Comparison of ENCODE assay signal across 8 cellular contexts in the genomic region with DNA sequence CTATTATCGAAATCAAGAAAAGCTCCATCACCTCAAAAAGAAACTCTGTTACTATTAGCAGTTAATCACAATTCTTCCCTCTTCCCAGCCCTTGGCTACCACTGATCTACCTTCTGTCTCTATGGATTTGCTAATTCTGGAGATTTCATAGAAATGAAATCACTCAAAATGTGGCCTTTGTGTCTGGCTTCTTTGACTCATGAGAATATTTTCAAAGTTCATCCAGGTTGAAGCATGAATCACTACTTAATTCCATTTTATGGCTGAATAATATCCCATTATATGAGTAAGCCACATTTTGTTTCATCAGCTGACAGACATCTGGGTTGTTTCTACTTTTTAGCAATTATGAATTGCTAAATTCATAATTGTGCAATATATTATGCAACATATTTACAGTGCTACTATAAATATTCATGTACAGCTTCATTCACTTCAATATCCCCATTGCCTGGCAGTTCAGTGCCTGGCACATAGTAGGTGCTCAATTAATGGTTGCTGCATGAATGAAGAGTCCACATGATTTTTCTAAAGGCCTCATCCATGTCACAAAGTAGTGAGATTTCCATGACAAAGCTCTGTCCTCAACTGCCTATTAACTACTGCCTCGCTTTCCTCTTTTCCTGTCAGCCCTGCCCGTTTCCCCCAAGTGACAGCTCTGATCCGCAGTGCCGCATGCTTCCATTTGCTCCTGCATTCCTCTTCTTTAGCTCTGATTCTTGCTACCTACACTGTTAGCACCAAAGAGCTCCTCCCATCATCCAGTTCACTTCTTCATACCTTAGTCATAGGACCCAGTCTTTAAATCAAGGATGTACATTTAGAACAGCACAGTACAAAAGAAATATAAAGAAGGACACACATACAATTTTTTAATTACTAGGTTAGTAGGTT. TPM values are rescaled to one million over a fixed set of nuclear protein-coding genes. Genes with fewer than 3 reads are reported as not detected.
DNase-seq lines count a peak whose midpoint lies in the region; ATAC-seq and TF ChIP-seq lines count a peak whose summit lies in the region.

No MANE protein-coding gene starts in this region.

- TF ChIP-seq CTCF in CD8-positive, alpha-beta T cell (IDR thresholded peaks at IDR 0.05) = no peak
- TF ChIP-seq CTCF in PC-9 (conservative IDR thresholded peaks at IDR 0.05) (no peak), fibroblast of mammary gland (conservative IDR thresholded peaks at IDR 0.05; ENCODE audit: control insufficient read depth, insufficient read depth, low read depth, low read length) (no peak), psoas muscle (IDR thresholded peaks at IDR 0.05) (no peak)

- ATAC-seq in CD8-positive, alpha-beta T cell = no peak
- peak; percentile 30 to 78 (median 58) for ATAC-seq in psoas muscle

- H3K9me2 ChIP-seq in PC-9 (ENCODE audit: insufficient read depth) = no peaks in the 10 kb centered on the region

- peak overlapping the region; percentile 0; the same call in 1 of the 2 replicates for H3K4me2 ChIP-seq in PC-9

- H3K79me2 ChIP-seq in PC-9 (ENCODE audit: low read depth) = peaks cover 7% of the 10 kb centered on the region; the same call in 1 of the 2 replicates

- H3F3A ChIP-seq in PC-9 (ENCODE audit: insufficient read depth, low read depth) = peaks cover 25% of the 10 kb centered on the region

- H3K27ac Mint-ChIP-seq in CD8-positive, alpha-beta T cell = peak overlapping the region; percentile 33

- no peak overlapping the region for H3K4me3 ChIP-seq in CD8-positive, alpha-beta T cell (ENCODE audit: low read depth, low read length)
- H3K4me3 ChIP-seq in PC-9 (no peak overlapping the region), fibroblast of mammary gland (ENCODE audit: control insufficient read depth, low read depth, low read length) (no peak overlapping the region), psoas muscle (no peak overlapping the region)

- intact Hi-C loops in CD8-positive, alpha-beta T cell (cut with DNase I, micrococcal nuclease) = no loop called here
- intact Hi-C loops in PC-9 (cut with micrococcal nuclease; ENCODE audit: unreplicated experiment) = no loop called here
- intact Hi-C loops in psoas muscle (cut with DNase I) = no loop called here

- H3K36me3 ChIP-seq in CD8-positive, alpha-beta T cell (ENCODE audit: insufficient read depth, low read length) = peaks cover 5% of the 10 kb centered on the region
- H3K36me3 ChIP-seq in PC-9 (ENCODE audit: low read depth) = peaks cover 35% of the 10 kb centered on the region
- H3K36me3 ChIP-seq in psoas muscle (ENCODE audit: insufficient read depth in 1 of 2, low read depth in 1 of 2) = peaks cover 0 to 57% of the 10 kb centered on the region in 2 donors

- CTCF ChIA-PET in CD8-positive, alpha-beta T cell (lab: Charles Lee) = interaction anchor here (1.3 kb wide), 1 partner anchor 22 kb away, joined by 4 read pairs; no protein-coding TSS in a partner anchor
- CTCF ChIA-PET in PC-9 (lab: Charles Lee) = no interaction called here

- no TSS peak for BruUV-seq in PC-9 (replicated peaks; lab: Mats Ljungman, UMichigan)

- peaks cover 88% of the 10 kb centered on the region for H3K36me3 Mint-ChIP-seq in CD8-positive, alpha-beta T cell

- no peak for DNase-seq in CD8-positive, alpha-beta T cell
- DNase-seq in PC-9 = peak in 1 of 2 experiments; percentile 92
- DNase-seq in fibroblast of mammary gland (ENCODE audit: low read depth) = peak; percentile 94
- no peak for DNase-seq in psoas muscle
- DNase-seq in NCI-H2081 (lab: John Stamatoyannopoulos, UW) = no peak
- DNase-seq in GDM1 (lab: John Stamatoyannopoulos, UW) = no peak
- DNase-seq in T-helper 1 cell = no peak
- no peak for DNase-seq in hippocampal formation (lab: John Stamatoyannopoulos, UW)

- POLR2A ChIA-PET in CD8-positive, alpha-beta T cell (lab: Charles Lee) = interaction anchor here (1.8 kb wide), 1 partner anchor 8 kb away, joined by 5 read pairs; no protein-coding TSS in a partner anchor
- POLR2A ChIA-PET in PC-9 (lab: Charles Lee; ENCODE audit: unreplicated experiment) = no interaction called here

- peaks cover 2% of the 10 kb centered on the region for H3K4me1 Mint-ChIP-seq in CD8-positive, alpha-beta T cell (ENCODE audit: low read depth)

- H3K9me3 ChIP-seq in CD8-positive, alpha-beta T cell (ENCODE audit: low read length) = no peaks in the 10 kb centered on the region
- H3K9me3 ChIP-seq in PC-9 (ENCODE audit: insufficient read depth, low read depth) (no peaks in the 10 kb centered on the region), psoas muscle (no peaks in the 10 kb centered on the region)

- H4K20me1 ChIP-seq in PC-9 (ENCODE audit: insufficient read depth) = peaks cover 14% of the 10 kb centered on the region

- H3K27me3 Mint-ChIP-seq in CD8-positive, alpha-beta T cell (ENCODE audit: low read depth) = no peaks in the 10 kb centered on the region

- no peak overlapping the region for H2AFZ ChIP-seq in PC-9

- no peaks in the 10 kb centered on the region for H3K4me1 ChIP-seq in CD8-positive, alpha-beta T cell (ENCODE audit: insufficient read depth, low read length)
- H3K4me1 ChIP-seq in PC-9 (replicated peaks; ENCODE audit: insufficient read depth) = peaks cover 16% of the 10 kb centered on the region
- H3K4me1 ChIP-seq in psoas muscle = no peaks in the 10 kb centered on the region

- no peaks in the 10 kb centered on the region for H3K9me3 Mint-ChIP-seq in CD8-positive, alpha-beta T cell

- H3K27me3 ChIP-seq in CD8-positive, alpha-beta T cell (ENCODE audit: insufficient read depth, low read length) = no peaks in the 10 kb centered on the region
- H3K27me3 ChIP-seq in PC-9 (ENCODE audit: insufficient read depth, low read depth) (no peaks in the 10 kb centered on the region), psoas muscle (ENCODE audit: insufficient read depth in 3 of 3, low read length in 2 of 3) (no peaks in the 10 kb centered on the region)

- H3K27ac ChIP-seq in CD8-positive, alpha-beta T cell (ENCODE audit: low read depth, low read length) = no peak overlapping the region
- peak overlapping the region; percentile 48 for H3K27ac ChIP-seq in PC-9
- peak overlapping the region; percentile 1 for H3K27ac ChIP-seq in psoas muscle

- 85 to 95% (median 88%) methylated on average over 5 of the region's 5 CpGs for WGBS in psoas muscle, 3 donors

- no peak overlapping the region for H3K4me3 Mint-ChIP-seq in CD8-positive, alpha-beta T cell

RNA-seq across cellular contexts. Expression of a gene that starts 32.8 kb away (rescaled TPM):
- 10 to 100 TPM; 84.4 to 85.3 TPM for total RNA-seq in CD8-positive, alpha-beta T cell
- 29.7 and 31.3 TPM in 2 replicates for total RNA-seq in PC-9 (2021)
- 10 to 100 TPM in 3 of 4 donors, 1 to 10 TPM in 1; 9.9 to 15.5 (median 14.5) TPM for total RNA-seq in psoas muscle
- 10 to 100 TPM in 1 of 3 donors, 1 to 10 TPM in 2; 6.7 to 12.4 (median 9.7) TPM for polyA plus RNA-seq in psoas muscle
